Comparison of ENCODE assay signal across 1 cellular context in the genomic region with DNA sequence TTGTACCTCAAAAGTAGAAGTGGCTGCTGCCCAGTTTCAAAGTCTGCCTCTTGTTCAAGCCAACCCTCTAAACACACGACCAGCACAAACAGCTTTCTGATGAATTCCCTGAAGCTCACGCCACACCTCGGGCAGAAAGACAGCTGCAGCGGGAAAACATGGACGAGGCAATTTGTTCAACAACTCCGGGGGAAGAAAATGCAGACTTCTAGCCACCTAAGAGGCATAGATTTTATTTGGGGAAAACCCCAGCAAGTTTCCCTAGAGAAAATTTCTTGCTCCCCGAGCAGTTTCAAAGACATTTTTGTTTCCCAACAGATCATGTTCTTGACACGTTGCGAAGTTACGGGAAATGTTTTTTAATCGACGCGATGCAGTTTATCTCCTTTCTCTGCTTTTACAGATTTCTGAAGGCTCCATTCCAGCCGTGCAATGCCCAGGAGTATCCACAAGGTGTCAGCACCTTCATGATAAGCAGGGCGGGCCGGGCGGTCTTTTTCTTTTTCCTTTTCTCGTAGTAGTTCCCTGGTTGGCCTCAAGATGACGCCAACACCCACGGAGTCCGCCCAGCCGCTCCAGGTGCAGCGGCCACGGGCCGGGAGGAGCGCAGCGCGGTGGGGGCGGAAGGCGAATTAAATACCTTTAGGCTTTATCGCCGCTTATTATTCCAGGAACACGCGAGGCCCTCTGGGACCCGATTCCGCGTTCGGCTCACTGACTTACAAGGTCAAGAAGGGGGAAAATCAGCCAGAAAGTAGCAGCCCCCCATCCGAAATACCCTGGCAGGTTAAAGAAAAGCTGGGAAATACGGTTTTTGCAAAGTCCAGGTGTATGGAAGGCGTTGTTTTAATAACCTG.
TF ChIP-seq lines count a peak whose summit lies in the region.

No MANE protein-coding gene starts in this region.

TF ChIP-seq in HepG2, 621 proteins besides CTCF, POLR2A, EP300 and RAD21 (continues in another document):
- TF ChIP-seq, protein P1, sequence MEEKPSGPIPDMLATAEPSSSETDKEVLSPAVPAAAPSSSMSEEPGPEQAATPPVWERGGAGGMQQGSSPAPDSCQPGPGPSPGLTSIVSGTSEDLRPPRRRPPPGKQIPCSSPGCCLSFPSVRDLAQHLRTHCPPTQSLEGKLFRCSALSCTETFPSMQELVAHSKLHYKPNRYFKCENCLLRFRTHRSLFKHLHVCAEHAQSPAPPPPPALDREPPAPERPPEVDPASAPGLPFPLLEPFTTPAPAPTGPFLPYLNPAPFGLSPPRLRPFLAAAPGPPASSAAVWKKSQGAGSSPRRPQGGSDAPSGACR (CRISPR knock-in tag; IDR thresholded peaks at IDR 0.05): no peak
- no peak for TF ChIP-seq ATAD3A (CRISPR knock-in tag; IDR thresholded peaks at IDR 0.05)
- TF ChIP-seq XRCC5 (optimal IDR thresholded peaks at IDR 0.05; ENCODE audit: low read length): peak; percentile 97
- TF ChIP-seq, protein P2, sequence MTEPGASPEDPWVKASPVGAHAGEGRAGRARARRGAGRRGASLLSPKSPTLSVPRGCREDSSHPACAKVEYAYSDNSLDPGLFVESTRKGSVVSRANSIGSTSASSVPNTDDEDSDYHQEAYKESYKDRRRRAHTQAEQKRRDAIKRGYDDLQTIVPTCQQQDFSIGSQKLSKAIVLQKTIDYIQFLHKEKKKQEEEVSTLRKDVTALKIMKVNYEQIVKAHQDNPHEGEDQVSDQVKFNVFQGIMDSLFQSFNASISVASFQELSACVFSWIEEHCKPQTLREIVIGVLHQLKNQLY (CRISPR knock-in tag; IDR thresholded peaks at IDR 0.05): no peak
- no peak for TF ChIP-seq MAF1 (CRISPR knock-in tag; IDR thresholded peaks at IDR 0.05; ENCODE audit: borderline replicate concordance)
- TF ChIP-seq, protein P3, sequence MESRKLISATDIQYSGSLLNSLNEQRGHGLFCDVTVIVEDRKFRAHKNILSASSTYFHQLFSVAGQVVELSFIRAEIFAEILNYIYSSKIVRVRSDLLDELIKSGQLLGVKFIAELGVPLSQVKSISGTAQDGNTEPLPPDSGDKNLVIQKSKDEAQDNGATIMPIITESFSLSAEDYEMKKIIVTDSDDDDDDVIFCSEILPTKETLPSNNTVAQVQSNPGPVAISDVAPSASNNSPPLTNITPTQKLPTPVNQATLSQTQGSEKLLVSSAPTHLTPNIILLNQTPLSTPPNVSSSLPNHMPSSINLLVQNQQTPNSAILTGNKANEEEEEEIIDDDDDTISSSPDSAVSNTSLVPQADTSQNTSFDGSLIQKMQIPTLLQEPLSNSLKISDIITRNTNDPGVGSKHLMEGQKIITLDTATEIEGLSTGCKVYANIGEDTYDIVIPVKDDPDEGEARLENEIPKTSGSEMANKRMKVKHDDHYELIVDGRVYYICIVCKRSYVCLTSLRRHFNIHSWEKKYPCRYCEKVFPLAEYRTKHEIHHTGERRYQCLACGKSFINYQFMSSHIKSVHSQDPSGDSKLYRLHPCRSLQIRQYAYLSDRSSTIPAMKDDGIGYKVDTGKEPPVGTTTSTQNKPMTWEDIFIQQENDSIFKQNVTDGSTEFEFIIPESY (CRISPR knock-in tag; IDR thresholded peaks at IDR 0.05): no peak
- TF ChIP-seq, protein P4, sequence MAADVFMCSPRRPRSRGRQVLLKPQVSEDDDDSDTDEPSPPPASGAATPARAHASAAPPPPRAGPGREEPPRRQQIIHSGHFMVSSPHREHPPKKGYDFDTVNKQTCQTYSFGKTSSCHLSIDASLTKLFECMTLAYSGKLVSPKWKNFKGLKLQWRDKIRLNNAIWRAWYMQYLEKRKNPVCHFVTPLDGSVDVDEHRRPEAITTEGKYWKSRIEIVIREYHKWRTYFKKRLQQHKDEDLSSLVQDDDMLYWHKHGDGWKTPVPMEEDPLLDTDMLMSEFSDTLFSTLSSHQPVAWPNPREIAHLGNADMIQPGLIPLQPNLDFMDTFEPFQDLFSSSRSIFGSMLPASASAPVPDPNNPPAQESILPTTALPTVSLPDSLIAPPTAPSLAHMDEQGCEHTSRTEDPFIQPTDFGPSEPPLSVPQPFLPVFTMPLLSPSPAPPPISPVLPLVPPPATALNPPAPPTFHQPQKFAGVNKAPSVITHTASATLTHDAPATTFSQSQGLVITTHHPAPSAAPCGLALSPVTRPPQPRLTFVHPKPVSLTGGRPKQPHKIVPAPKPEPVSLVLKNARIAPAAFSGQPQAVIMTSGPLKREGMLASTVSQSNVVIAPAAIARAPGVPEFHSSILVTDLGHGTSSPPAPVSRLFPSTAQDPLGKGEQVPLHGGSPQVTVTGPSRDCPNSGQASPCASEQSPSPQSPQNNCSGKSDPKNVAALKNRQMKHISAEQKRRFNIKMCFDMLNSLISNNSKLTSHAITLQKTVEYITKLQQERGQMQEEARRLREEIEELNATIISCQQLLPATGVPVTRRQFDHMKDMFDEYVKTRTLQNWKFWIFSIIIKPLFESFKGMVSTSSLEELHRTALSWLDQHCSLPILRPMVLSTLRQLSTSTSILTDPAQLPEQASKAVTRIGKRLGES (CRISPR knock-in tag; IDR thresholded peaks at IDR 0.05; ENCODE audit: borderline replicate concordance): no peak
- TF ChIP-seq ZNF10 (CRISPR knock-in tag; IDR thresholded peaks at IDR 0.05; ENCODE audit: borderline replicate concordance, low read depth): no peak
- TF ChIP-seq ZNF274 (CRISPR knock-in tag; IDR thresholded peaks at IDR 0.05): 0 out of 2 replicates have a peak, but pooled peaks have one; percentile 31
- no peak for TF ChIP-seq TCF12 (IDR thresholded peaks at IDR 0.05)
- no peak for TF ChIP-seq TCF12 (CRISPR knock-in tag; IDR thresholded peaks at IDR 0.05)
- TF ChIP-seq, protein P5, sequence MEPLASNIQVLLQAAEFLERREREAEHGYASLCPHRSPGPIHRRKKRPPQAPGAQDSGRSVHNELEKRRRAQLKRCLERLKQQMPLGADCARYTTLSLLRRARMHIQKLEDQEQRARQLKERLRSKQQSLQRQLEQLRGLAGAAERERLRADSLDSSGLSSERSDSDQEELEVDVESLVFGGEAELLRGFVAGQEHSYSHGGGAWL (CRISPR knock-in tag; IDR thresholded peaks at IDR 0.05): no peak
- TF ChIP-seq NFKBIZ (CRISPR knock-in tag; IDR thresholded peaks at IDR 0.05): no peak
- TF ChIP-seq MZF1 (CRISPR knock-in tag; IDR thresholded peaks at IDR 0.05; ENCODE audit: borderline replicate concordance): no peak
- TF ChIP-seq, protein P6, sequence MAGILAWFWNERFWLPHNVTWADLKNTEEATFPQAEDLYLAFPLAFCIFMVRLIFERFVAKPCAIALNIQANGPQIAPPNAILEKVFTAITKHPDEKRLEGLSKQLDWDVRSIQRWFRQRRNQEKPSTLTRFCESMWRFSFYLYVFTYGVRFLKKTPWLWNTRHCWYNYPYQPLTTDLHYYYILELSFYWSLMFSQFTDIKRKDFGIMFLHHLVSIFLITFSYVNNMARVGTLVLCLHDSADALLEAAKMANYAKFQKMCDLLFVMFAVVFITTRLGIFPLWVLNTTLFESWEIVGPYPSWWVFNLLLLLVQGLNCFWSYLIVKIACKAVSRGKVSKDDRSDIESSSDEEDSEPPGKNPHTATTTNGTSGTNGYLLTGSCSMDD (CRISPR knock-in tag; IDR thresholded peaks at IDR 0.05): no peak
- TF ChIP-seq, protein P7, sequence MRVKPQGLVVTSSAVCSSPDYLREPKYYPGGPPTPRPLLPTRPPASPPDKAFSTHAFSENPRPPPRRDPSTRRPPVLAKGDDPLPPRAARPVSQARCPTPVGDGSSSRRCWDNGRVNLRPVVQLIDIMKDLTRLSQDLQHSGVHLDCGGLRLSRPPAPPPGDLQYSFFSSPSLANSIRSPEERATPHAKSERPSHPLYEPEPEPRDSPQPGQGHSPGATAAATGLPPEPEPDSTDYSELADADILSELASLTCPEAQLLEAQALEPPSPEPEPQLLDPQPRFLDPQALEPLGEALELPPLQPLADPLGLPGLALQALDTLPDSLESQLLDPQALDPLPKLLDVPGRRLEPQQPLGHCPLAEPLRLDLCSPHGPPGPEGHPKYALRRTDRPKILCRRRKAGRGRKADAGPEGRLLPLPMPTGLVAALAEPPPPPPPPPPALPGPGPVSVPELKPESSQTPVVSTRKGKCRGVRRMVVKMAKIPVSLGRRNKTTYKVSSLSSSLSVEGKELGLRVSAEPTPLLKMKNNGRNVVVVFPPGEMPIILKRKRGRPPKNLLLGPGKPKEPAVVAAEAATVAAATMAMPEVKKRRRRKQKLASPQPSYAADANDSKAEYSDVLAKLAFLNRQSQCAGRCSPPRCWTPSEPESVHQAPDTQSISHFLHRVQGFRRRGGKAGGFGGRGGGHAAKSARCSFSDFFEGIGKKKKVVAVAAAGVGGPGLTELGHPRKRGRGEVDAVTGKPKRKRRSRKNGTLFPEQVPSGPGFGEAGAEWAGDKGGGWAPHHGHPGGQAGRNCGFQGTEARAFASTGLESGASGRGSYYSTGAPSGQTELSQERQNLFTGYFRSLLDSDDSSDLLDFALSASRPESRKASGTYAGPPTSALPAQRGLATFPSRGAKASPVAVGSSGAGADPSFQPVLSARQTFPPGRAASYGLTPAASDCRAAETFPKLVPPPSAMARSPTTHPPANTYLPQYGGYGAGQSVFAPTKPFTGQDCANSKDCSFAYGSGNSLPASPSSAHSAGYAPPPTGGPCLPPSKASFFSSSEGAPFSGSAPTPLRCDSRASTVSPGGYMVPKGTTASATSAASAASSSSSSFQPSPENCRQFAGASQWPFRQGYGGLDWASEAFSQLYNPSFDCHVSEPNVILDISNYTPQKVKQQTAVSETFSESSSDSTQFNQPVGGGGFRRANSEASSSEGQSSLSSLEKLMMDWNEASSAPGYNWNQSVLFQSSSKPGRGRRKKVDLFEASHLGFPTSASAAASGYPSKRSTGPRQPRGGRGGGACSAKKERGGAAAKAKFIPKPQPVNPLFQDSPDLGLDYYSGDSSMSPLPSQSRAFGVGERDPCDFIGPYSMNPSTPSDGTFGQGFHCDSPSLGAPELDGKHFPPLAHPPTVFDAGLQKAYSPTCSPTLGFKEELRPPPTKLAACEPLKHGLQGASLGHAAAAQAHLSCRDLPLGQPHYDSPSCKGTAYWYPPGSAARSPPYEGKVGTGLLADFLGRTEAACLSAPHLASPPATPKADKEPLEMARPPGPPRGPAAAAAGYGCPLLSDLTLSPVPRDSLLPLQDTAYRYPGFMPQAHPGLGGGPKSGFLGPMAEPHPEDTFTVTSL (CRISPR knock-in tag; IDR thresholded peaks at IDR 0.05; ENCODE audit: borderline replicate concordance): peak; percentile 42; the same call in 1 of the 2 replicates
- peak; percentile 25; the same call in 1 of the 2 replicates for TF ChIP-seq TBP (CRISPR knock-in tag; IDR thresholded peaks at IDR 0.05)
- no peak for TF ChIP-seq ZBTB38 (CRISPR knock-in tag; IDR thresholded peaks at IDR 0.05)
- TF ChIP-seq CBX5 (CRISPR knock-in tag; IDR thresholded peaks at IDR 0.05; ENCODE audit: borderline replicate concordance): peak; percentile 75
- no peak for TF ChIP-seq ZNF264 (CRISPR knock-in tag; IDR thresholded peaks at IDR 0.05)
- TF ChIP-seq, protein P8, sequence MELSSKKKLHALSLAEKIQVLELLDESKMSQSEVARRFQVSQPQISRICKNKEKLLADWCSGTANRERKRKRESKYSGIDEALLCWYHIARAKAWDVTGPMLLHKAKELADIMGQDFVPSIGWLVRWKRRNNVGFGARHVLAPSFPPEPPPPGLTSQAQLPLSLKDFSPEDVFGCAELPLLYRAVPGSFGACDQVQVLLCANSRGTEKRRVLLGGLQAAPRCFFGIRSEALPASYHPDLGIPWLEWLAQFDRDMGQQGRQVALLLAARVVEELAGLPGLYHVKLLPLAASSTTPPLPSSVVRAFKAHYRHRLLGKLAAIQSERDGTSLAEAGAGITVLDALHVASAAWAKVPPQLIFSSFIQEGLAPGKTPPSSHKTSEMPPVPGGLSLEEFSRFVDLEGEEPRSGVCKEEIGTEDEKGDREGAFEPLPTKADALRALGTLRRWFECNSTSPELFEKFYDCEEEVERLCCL (CRISPR knock-in tag; IDR thresholded peaks at IDR 0.05; ENCODE audit: borderline replicate concordance): no peak
- no peak for TF ChIP-seq KLF9 (CRISPR knock-in tag; IDR thresholded peaks at IDR 0.05; ENCODE audit: low read depth)
- peak; percentile 27 for TF ChIP-seq SUZ12 (IDR thresholded peaks at IDR 0.05; ENCODE audit: low read depth, low read length)
- TF ChIP-seq THAP11 (CRISPR knock-in tag; IDR thresholded peaks at IDR 0.05): peak; percentile 53; the same call in 1 of the 2 replicates
- TF ChIP-seq ZNF136 (CRISPR knock-in tag; IDR thresholded peaks at IDR 0.05; ENCODE audit: low read depth): no peak
- TF ChIP-seq, protein P9, sequence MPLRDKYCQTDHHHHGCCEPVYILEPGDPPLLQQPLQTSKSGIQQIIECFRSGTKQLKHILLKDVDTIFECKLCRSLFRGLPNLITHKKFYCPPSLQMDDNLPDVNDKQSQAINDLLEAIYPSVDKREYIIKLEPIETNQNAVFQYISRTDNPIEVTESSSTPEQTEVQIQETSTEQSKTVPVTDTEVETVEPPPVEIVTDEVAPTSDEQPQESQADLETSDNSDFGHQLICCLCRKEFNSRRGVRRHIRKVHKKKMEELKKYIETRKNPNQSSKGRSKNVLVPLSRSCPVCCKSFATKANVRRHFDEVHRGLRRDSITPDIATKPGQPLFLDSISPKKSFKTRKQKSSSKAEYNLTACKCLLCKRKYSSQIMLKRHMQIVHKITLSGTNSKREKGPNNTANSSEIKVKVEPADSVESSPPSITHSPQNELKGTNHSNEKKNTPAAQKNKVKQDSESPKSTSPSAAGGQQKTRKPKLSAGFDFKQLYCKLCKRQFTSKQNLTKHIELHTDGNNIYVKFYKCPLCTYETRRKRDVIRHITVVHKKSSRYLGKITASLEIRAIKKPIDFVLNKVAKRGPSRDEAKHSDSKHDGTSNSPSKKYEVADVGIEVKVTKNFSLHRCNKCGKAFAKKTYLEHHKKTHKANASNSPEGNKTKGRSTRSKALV (CRISPR knock-in tag; IDR thresholded peaks at IDR 0.05): peak; percentile 86
- TF ChIP-seq, protein P10, sequence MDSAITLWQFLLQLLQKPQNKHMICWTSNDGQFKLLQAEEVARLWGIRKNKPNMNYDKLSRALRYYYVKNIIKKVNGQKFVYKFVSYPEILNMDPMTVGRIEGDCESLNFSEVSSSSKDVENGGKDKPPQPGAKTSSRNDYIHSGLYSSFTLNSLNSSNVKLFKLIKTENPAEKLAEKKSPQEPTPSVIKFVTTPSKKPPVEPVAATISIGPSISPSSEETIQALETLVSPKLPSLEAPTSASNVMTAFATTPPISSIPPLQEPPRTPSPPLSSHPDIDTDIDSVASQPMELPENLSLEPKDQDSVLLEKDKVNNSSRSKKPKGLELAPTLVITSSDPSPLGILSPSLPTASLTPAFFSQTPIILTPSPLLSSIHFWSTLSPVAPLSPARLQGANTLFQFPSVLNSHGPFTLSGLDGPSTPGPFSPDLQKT (CRISPR knock-in tag; IDR thresholded peaks at IDR 0.05; ENCODE audit: borderline replicate concordance): no peak
- TF ChIP-seq, protein P11, sequence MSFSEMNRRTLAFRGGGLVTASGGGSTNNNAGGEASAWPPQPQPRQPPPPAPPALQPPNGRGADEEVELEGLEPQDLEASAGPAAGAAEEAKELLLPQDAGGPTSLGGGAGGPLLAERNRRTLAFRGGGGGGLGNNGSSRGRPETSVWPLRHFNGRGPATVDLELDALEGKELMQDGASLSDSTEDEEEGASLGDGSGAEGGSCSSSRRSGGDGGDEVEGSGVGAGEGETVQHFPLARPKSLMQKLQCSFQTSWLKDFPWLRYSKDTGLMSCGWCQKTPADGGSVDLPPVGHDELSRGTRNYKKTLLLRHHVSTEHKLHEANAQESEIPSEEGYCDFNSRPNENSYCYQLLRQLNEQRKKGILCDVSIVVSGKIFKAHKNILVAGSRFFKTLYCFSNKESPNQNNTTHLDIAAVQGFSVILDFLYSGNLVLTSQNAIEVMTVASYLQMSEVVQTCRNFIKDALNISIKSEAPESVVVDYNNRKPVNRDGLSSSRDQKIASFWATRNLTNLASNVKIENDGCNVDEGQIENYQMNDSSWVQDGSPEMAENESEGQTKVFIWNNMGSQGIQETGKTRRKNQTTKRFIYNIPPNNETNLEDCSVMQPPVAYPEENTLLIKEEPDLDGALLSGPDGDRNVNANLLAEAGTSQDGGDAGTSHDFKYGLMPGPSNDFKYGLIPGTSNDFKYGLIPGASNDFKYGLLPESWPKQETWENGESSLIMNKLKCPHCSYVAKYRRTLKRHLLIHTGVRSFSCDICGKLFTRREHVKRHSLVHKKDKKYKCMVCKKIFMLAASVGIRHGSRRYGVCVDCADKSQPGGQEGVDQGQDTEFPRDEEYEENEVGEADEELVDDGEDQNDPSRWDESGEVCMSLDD (CRISPR knock-in tag; IDR thresholded peaks at IDR 0.05; ENCODE audit: borderline replicate concordance): no peak
- TF ChIP-seq KAT7 (CRISPR knock-in tag; IDR thresholded peaks at IDR 0.05; ENCODE audit: borderline replicate concordance): no peak
- TF ChIP-seq ZC3H4 (CRISPR knock-in tag; IDR thresholded peaks at IDR 0.05; ENCODE audit: borderline replicate concordance): no peak
